19 cellular contexts compared by ENCODE assay signal in the genomic region with DNA sequence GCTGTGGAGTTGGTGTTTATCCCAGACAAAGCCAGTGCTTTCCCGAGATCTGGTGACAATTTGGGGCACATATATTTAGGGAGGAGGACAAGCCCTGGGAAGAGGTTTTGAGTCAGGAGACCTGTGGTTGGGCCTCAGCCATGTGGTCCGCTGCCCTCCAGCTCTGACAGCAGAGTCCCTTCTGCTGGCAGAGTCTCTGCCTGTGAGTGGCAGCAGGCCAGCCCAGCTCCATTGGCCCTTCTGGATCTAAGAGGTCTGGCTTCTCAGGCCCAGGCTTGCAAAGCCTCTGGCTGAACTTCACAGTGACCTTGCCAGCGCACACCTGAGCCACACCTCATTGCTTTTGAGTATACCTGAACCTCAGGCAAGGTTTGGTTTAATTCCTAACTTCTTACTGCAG.
DNase-seq lines count a peak whose midpoint lies in the region; ATAC-seq, FAIRE-seq and TF ChIP-seq lines count a peak whose summit lies in the region.
"Had no signal": no experiment of that assay in that cellular context is flagged by ENCODE, and none has a peak within 500 bp of the region (broad histone marks: within the 10 kb centered on the region; RNA-seq: fewer than 3 reads in every experiment).

No MANE protein-coding gene starts in this region.

- dilution Hi-C loops in keratinocyte (cut with MboI; ENCODE audit: extremely low pct_ligation_motif_present, low sequenced_read_pairs) = no loop called here

- peak; percentile 60 for FAIRE-seq in keratinocyte (lab: Jason Lieb, UNC)
- FAIRE-seq: K562 had no signal

- no peak overlapping the region for H2AFZ ChIP-seq in keratinocyte (ENCODE audit: control insufficient read depth, low read length)
- H2AFZ ChIP-seq: GM23248 had no signal

- H4K20me1 ChIP-seq in keratinocyte (ENCODE audit: control insufficient read depth, extremely low read depth, insufficient read depth, low read length) = no peaks in the 10 kb centered on the region

- TF ChIP-seq CTCF in epithelial cell of esophagus (IDR thresholded peaks at IDR 0.05; ENCODE audit: insufficient read depth, low read depth, low read length, missing control alignments) (no peak), keratinocyte (optimal IDR thresholded peaks at IDR 0.05 in 1 of 3, IDR thresholded peaks at IDR 0.05 in 1 of 3, conservative IDR thresholded peaks at IDR 0.05 in 1 of 3; ENCODE audit: extremely low read depth in 1 of 3, insufficient read depth in 2 of 3, low read length in 3 of 3) (no peak), upper lobe of right lung (IDR thresholded peaks at IDR 0.05) (no peak)

- intact Hi-C loops in upper lobe of right lung (cut with DNase I) = no loop called here

- ATAC-seq in upper lobe of right lung (peak; percentile 32), GM19324 (IDR thresholded peaks at IDR 0.05; ENCODE audit: low FRiP score, unreplicated experiment) (no peak)
- ATAC-seq: activated naive CD8-positive, alpha-beta T cell treated with anti-CD3 and anti-CD28 coated beads, Interleukin-2, amount 50 U/mL, for 24 hours; K562 had no signal

- H3K4me3 ChIP-seq in epithelial cell of esophagus (ENCODE audit: low read length) = no peak overlapping the region
- peak overlapping the region in 1 of 3 experiments; percentile 5 for H3K4me3 ChIP-seq in keratinocyte (ENCODE audit: control insufficient read depth in 2 of 3, extremely low read depth in 1 of 3, insufficient read depth in 2 of 3, low read depth in 1 of 3, low read length in 3 of 3)
- H3K4me3 ChIP-seq in upper lobe of right lung = no peak overlapping the region
- H3K4me3 ChIP-seq: GM23248, K562, smooth muscle cell, transverse colon had no signal

- no peak overlapping the region for H3K9ac ChIP-seq in keratinocyte (ENCODE audit: control insufficient read depth, extremely low read depth, insufficient read depth, low read length)
- H3K9ac ChIP-seq: GM23248 had no signal

- DNase-seq in NCI-H1092 treated with DMSO at 0.1 percent for 48 hours (lab: John Stamatoyannopoulos, UW) = peak; percentile 0
- DNase-seq in NCI-H1092 (lab: John Stamatoyannopoulos, UW) = no peak
- peak; percentile 91 for DNase-seq in epithelial cell of esophagus (ENCODE audit: low read depth)
- DNase-seq in keratinocyte (ENCODE audit: low read depth, low spot score) = peak; percentile 36
- DNase-seq in upper lobe of right lung = no peak
- DNase-seq in stimulated activated CD4-positive, alpha-beta T cell treated with anti-CD3 and anti-CD28 coated beads, Interleukin-4, amount 100 ng/mL, for 4 hours = no peak
- no peak for DNase-seq in occipital lobe (lab: John Stamatoyannopoulos, UW)
- DNase-seq: 8988T; activated B cell treated with CpG ODN at 0.5 μM for 24 hours; activated CD8-positive, alpha-beta memory T cell treated with anti-CD3 and anti-CD28 coated beads for 24 hours; activated naive CD8-positive, alpha-beta T cell treated with anti-CD3 and anti-CD28 coated beads, Interleukin-2, amount 50 U/mL, for 24 hours; GM23248; NCI-H2171; SIG-M5; T-helper 2 cell; transverse colon had no signal

- H3K36me3 ChIP-seq in keratinocyte (ENCODE audit: control insufficient read depth in 2 of 2, extremely low read depth in 1 of 2, insufficient read depth in 2 of 2, low read length in 2 of 2) (no peaks in the 10 kb centered on the region), upper lobe of right lung (no peaks in the 10 kb centered on the region)
- H3K36me3 ChIP-seq: transverse colon had no signal

- H3K27me3 ChIP-seq in keratinocyte (ENCODE audit: control insufficient read depth, extremely low read depth, insufficient read depth, low read length) (no peaks in the 10 kb centered on the region), upper lobe of right lung (no peaks in the 10 kb centered on the region)
- H3K27me3 ChIP-seq: transverse colon had no signal

- peak overlapping the region; percentile 65 for H3K4me2 ChIP-seq in keratinocyte (ENCODE audit: control insufficient read depth, extremely low read depth, insufficient read depth, low read depth, low read length)
- H3K4me2 ChIP-seq: smooth muscle cell had no signal

- no peaks in the 10 kb centered on the region for H3K79me2 ChIP-seq in keratinocyte (ENCODE audit: control insufficient read depth, insufficient read depth, low read length)

- H3K9me3 ChIP-seq in keratinocyte (ENCODE audit: control insufficient read depth, low read depth, low read length) (no peaks in the 10 kb centered on the region), upper lobe of right lung (no peaks in the 10 kb centered on the region)
- H3K9me3 ChIP-seq: transverse colon had no signal

- H3K9me1 ChIP-seq in keratinocyte (ENCODE audit: control insufficient read depth, extremely low read depth, insufficient read depth, low read length) = no peaks in the 10 kb centered on the region

- H3K4me1 ChIP-seq in keratinocyte (ENCODE audit: control insufficient read depth, extremely low read depth, insufficient read depth, low read length) = peaks cover 20% of the 10 kb centered on the region
- H3K4me1 ChIP-seq in upper lobe of right lung = no peaks in the 10 kb centered on the region
- H3K4me1 ChIP-seq: transverse colon had no signal

- H3K27ac ChIP-seq in keratinocyte (ENCODE audit: control insufficient read depth, insufficient read depth, low read length) = no peak overlapping the region
- H3K27ac ChIP-seq in upper lobe of right lung = no peak overlapping the region
- H3K27ac ChIP-seq: GM23248, transverse colon had no signal

Comparison
In these comparisons a context has a peak if more than half of its experiments do, and no peak if none do; other contexts are left out.
1. DNase-seq: peak in NCI-H1092 treated with DMSO at 0.1 percent for 48 hours (single experiment), epithelial cell of esophagus (single experiment) and keratinocyte (single experiment); none in NCI-H1092 (single experiment), upper lobe of right lung (single experiment), stimulated activated CD4-positive, alpha-beta T cell treated with anti-CD3 and anti-CD28 coated beads, Interleukin-4, amount 100 ng/mL, for 4 hours (0 of 2) and occipital lobe (single experiment).